ENCODE assay signal across 1 cellular context in genomic region chr12:619346-619745, GRCh38.
TF ChIP-seq lines count a peak whose summit lies in the region.

No MANE protein-coding gene starts in this region.

TF ChIP-seq in HepG2, 621 proteins besides CTCF, POLR2A, EP300 and RAD21:
- no peak for TF ChIP-seq ZFP90 (CRISPR knock-in tag; IDR thresholded peaks at IDR 0.05; ENCODE audit: borderline replicate concordance)
- no peak for TF ChIP-seq CREBL2 (CRISPR knock-in tag; IDR thresholded peaks at IDR 0.05; ENCODE audit: borderline replicate concordance)
- TF ChIP-seq NRL (CRISPR knock-in tag; IDR thresholded peaks at IDR 0.05; ENCODE audit: borderline replicate concordance) = no peak
- TF ChIP-seq RARG (CRISPR knock-in tag; IDR thresholded peaks at IDR 0.05; ENCODE audit: low read depth) = no peak
- no peak for TF ChIP-seq AGO1 (IDR thresholded peaks at IDR 0.05; ENCODE audit: low read depth, low read length, poor library complexity, severe bottlenecking)
- no peak for TF ChIP-seq HOXA9 (CRISPR knock-in tag; IDR thresholded peaks at IDR 0.05; ENCODE audit: borderline replicate concordance)
- no peak for TF ChIP-seq HMGA1 (CRISPR knock-in tag; conservative IDR thresholded peaks at IDR 0.05)
- TF ChIP-seq SSRP1 (CRISPR knock-in tag; IDR thresholded peaks at IDR 0.05) = no peak
- TF ChIP-seq IKZF4 (CRISPR knock-in tag; IDR thresholded peaks at IDR 0.05; ENCODE audit: borderline replicate concordance, low read depth, not compliant biosample characterization) = no peak
- TF ChIP-seq ZNF34 (CRISPR knock-in tag; IDR thresholded peaks at IDR 0.05; ENCODE audit: borderline replicate concordance) = no peak
- no peak for TF ChIP-seq ZHX1 (CRISPR knock-in tag; IDR thresholded peaks at IDR 0.05; ENCODE audit: low read depth)
- no peak for TF ChIP-seq ZNF609 (CRISPR knock-in tag; IDR thresholded peaks at IDR 0.05; ENCODE audit: borderline replicate concordance)
- TF ChIP-seq ZSCAN20 (CRISPR knock-in tag; IDR thresholded peaks at IDR 0.05; ENCODE audit: borderline replicate concordance) = no peak
